In the genomic region with DNA sequence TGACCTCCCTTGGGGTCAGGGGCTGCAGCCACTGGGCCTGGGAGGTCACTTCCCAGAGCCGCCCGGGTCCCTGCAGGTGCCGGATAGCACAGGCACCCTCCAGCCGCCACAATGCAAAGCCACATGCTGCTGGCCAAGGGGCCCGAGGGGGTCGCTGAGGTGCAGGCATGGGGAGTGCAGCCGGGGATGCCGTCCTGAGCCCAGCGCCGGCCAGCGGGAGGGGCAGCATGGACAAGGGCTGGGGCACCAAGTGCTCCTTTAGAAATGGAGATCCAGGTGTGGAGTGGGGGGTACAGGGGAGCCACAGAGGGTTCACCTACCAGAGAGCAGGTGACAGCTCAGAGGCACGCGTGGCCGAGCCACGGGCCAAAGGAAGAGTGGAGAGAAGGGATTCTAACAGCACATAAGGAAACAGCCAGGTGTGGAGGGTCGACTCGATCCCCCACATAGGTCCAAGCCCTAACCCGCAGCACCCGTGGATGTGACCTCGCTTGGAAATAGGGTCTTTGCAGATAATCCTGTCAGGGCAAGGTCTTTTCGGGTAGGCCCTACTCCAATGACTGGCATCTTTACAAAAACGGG, we compare ENCODE assay signal across 12 cellular contexts. TPM values are rescaled to one million over a fixed set of nuclear protein-coding genes. Genes with fewer than 3 reads are reported as not detected.
A peak's percentile ranks its signal among the peaks of the same experiment; 100 is the strongest.
DNase-seq lines count a peak whose midpoint lies in the region; ATAC-seq and TF ChIP-seq lines count a peak whose summit lies in the region.
"Had no signal": no experiment of that assay in that cellular context is flagged by ENCODE, and none has a peak within 500 bp of the region (broad histone marks: within the 10 kb centered on the region; RNA-seq: fewer than 3 reads in every experiment).

No MANE protein-coding gene starts in this region.

- WGBS in lung, 2 donors: 95% methylated on average over 22 of the region's 22 CpGs

- peak; percentile 4 for DNase-seq in stimulated activated CD4-positive, alpha-beta T cell treated with anti-CD3 and anti-CD28 coated beads, Interleukin-15, amount 100 ng/mL, for 24 hours
- DNase-seq in stimulated activated CD4-positive, alpha-beta T cell treated with anti-CD3 and anti-CD28 coated beads, Interleukin-1b, Interleukin-23, amount 100 ng/mL, for 48 hours: no peak
- DNase-seq in coronary artery (ENCODE audit: low spot score): peak; percentile 71
- peak; percentile 35 for DNase-seq in lung (ENCODE audit: low spot score)
- DNase-seq in activated naive CD4-positive, alpha-beta T cell treated with Interleukin-2 at 50 U/mL for 16 hours: no peak
- DNase-seq: activated naive CD4-positive, alpha-beta T cell treated with anti-CD3 and anti-CD28 coated beads for 36 hours; hippocampal formation had no signal

- no peaks in the 10 kb centered on the region for H3K9me3 ChIP-seq in lung (ENCODE audit: control insufficient read depth in 2 of 2, insufficient read depth in 1 of 2, low read length in 1 of 2)

- H3K27ac ChIP-seq in coronary artery: peak overlapping the region in 1 of 2 donors; percentile 43
- H3K27ac ChIP-seq in lung (ENCODE audit: low read depth in 1 of 2, low read length in 1 of 2): peak overlapping the region; percentile 17 to 79
- H3K27ac ChIP-seq: epithelial cell of prostate had no signal

- H3K27me3 ChIP-seq in lung (ENCODE audit: control insufficient read depth, insufficient read depth): no peaks in the 10 kb centered on the region

- peaks cover 0 to 3% of the 10 kb centered on the region in 2 donors for H3K36me3 ChIP-seq in lung (ENCODE audit: control insufficient read depth in 2 of 2, insufficient read depth in 2 of 2, low read length in 2 of 2)

- peaks cover 15 to 25% of the 10 kb centered on the region in 2 donors for H3K4me1 ChIP-seq in lung (ENCODE audit: control insufficient read depth in 2 of 2, insufficient read depth in 2 of 2, low read length in 2 of 2)

- no peak overlapping the region for H3K4me3 ChIP-seq in coronary artery
- no peak overlapping the region for H3K4me3 ChIP-seq in lung

- ATAC-seq in lung (ENCODE audit: insufficient read depth, low FRiP score) (no peak), GM21717 (IDR thresholded peaks at IDR 0.05; ENCODE audit: unreplicated experiment) (no peak), HG03520 (IDR thresholded peaks at IDR 0.05; ENCODE audit: unreplicated experiment) (no peak), HG02884 (IDR thresholded peaks at IDR 0.05; ENCODE audit: unreplicated experiment) (no peak)

- no peak for TF ChIP-seq CTCF in coronary artery (IDR thresholded peaks at IDR 0.05)
- TF ChIP-seq CTCF in lung (IDR thresholded peaks at IDR 0.05; ENCODE audit: control extremely low read depth, extremely low read depth): no peak

RNA-seq across cellular contexts. Expression of a gene that starts 24.7 kb away (rescaled TPM):
- total RNA-seq in lung: 10 to 100 TPM in 1 of 2 donors, 1 to 10 TPM in 1; 6.9 to 44.4 TPM
- polyA plus RNA-seq in lung: 1 to 10 TPM; 3.1 to 5.2 TPM
- total RNA-seq: activated naive CD4-positive, alpha-beta T cell treated with anti-CD3 and anti-CD28 coated beads for 36 hours had no signal
- polyA plus RNA-seq: CD14-positive monocyte had no signal

Comparison
In these comparisons a context has a peak if more than half of its experiments do, and no peak if none do; other contexts are left out.
1. DNase-seq: peak in stimulated activated CD4-positive, alpha-beta T cell treated with anti-CD3 and anti-CD28 coated beads, Interleukin-15, amount 100 ng/mL, for 24 hours (single experiment), coronary artery (single experiment) and lung (single experiment); none in stimulated activated CD4-positive, alpha-beta T cell treated with anti-CD3 and anti-CD28 coated beads, Interleukin-1b, Interleukin-23, amount 100 ng/mL, for 48 hours (single experiment) and activated naive CD4-positive, alpha-beta T cell treated with Interleukin-2 at 50 U/mL for 16 hours (single experiment).